In genomic region chr5:79069488-79070001, GRCh38 we compare ENCODE assay signal across 1 cellular context.
TF ChIP-seq lines count a peak whose summit lies in the region.

BHMT2 (plus strand) TSS chr5:79069767; CDS start chr5:79069783, 16 bp downstream.
DMGDH (minus strand) TSS chr5:79069674; CDS start chr5:79069620, 54 bp downstream.

TF ChIP-seq in HepG2, 621 proteins besides CTCF, POLR2A, EP300 and RAD21 (continued from another document and continues in another):
- TF ChIP-seq ZNF281 (CRISPR knock-in tag; IDR thresholded peaks at IDR 0.05; ENCODE audit: borderline replicate concordance): no peak
- peak; percentile 78 for TF ChIP-seq PHF8 (CRISPR knock-in tag; IDR thresholded peaks at IDR 0.05)
- TF ChIP-seq ATF3 (CRISPR knock-in tag; IDR thresholded peaks at IDR 0.05): 0 out of 2 replicates have a peak, but pooled peaks have one; percentile 13
- 0 out of 2 replicates have a peak, but pooled peaks have one; percentile 62 for TF ChIP-seq ZNF556 (CRISPR knock-in tag; IDR thresholded peaks at IDR 0.05; ENCODE audit: borderline replicate concordance)
- no peak for TF ChIP-seq CSRNP2 (CRISPR knock-in tag; conservative IDR thresholded peaks at IDR 0.05; ENCODE audit: low read depth)
- peak; percentile 97 for TF ChIP-seq ZFY (CRISPR knock-in tag; IDR thresholded peaks at IDR 0.05)
- TF ChIP-seq YEATS2 (CRISPR knock-in tag; IDR thresholded peaks at IDR 0.05; ENCODE audit: borderline replicate concordance): 0 out of 2 replicates have a peak, but pooled peaks have one; percentile 27
- peak; percentile 88 for TF ChIP-seq ZNF687 (CRISPR knock-in tag; IDR thresholded peaks at IDR 0.05)
- TF ChIP-seq ZNF777 (CRISPR knock-in tag; IDR thresholded peaks at IDR 0.05): peak; percentile 94
- TF ChIP-seq ZFP62 (CRISPR knock-in tag; IDR thresholded peaks at IDR 0.05): no peak
- TF ChIP-seq KLF16 (CRISPR knock-in tag; IDR thresholded peaks at IDR 0.05): no peak
- no peak for TF ChIP-seq NR0B2 (CRISPR knock-in tag; IDR thresholded peaks at IDR 0.05)
- TF ChIP-seq HMGXB4 (CRISPR knock-in tag; IDR thresholded peaks at IDR 0.05; ENCODE audit: borderline replicate concordance in 1 of 2, low read depth in 1 of 2): peak; percentile 16 to 71; a peak in 1 of 4 replicates
- TF ChIP-seq ZNF451 (CRISPR knock-in tag; IDR thresholded peaks at IDR 0.05): no peak
- 0 out of 2 replicates have a peak, but pooled peaks have one; percentile 38 for TF ChIP-seq ZNF552 (CRISPR knock-in tag; IDR thresholded peaks at IDR 0.05; ENCODE audit: borderline replicate concordance)
- no peak for TF ChIP-seq ZNF83 (CRISPR knock-in tag; IDR thresholded peaks at IDR 0.05; ENCODE audit: borderline replicate concordance)
- no peak for TF ChIP-seq ZNF704 (CRISPR knock-in tag; IDR thresholded peaks at IDR 0.05; ENCODE audit: borderline replicate concordance)
- TF ChIP-seq ZC3H4 (CRISPR knock-in tag; IDR thresholded peaks at IDR 0.05; ENCODE audit: borderline replicate concordance): no peak
- TF ChIP-seq ZNF335 (CRISPR knock-in tag; IDR thresholded peaks at IDR 0.05): no peak
- no peak for TF ChIP-seq SAFB2 (CRISPR knock-in tag; IDR thresholded peaks at IDR 0.05; ENCODE audit: borderline replicate concordance, low read depth)
- no peak for TF ChIP-seq REPIN1 (CRISPR knock-in tag; IDR thresholded peaks at IDR 0.05; ENCODE audit: borderline replicate concordance, low read depth)
- no peak for TF ChIP-seq ZNF75D (CRISPR knock-in tag; IDR thresholded peaks at IDR 0.05; ENCODE audit: borderline replicate concordance)
- no peak for TF ChIP-seq HMG20A (CRISPR knock-in tag; IDR thresholded peaks at IDR 0.05; ENCODE audit: borderline replicate concordance)
- TF ChIP-seq SSRP1 (CRISPR knock-in tag; IDR thresholded peaks at IDR 0.05): no peak
- peak; percentile 73; the same call in 1 of the 2 replicates for TF ChIP-seq ZNF510 (CRISPR knock-in tag; IDR thresholded peaks at IDR 0.05; ENCODE audit: low read depth)
- TF ChIP-seq POLR2G (IDR thresholded peaks at IDR 0.05; ENCODE audit: low read depth, low read length): peak; percentile 79
- TF ChIP-seq ZNF383 (CRISPR knock-in tag; IDR thresholded peaks at IDR 0.05; ENCODE audit: borderline replicate concordance): no peak
- TF ChIP-seq PAWR (CRISPR knock-in tag; IDR thresholded peaks at IDR 0.05; ENCODE audit: borderline replicate concordance): 0 out of 2 replicates have a peak, but pooled peaks have one; percentile 34
- no peak for TF ChIP-seq GATAD1 (CRISPR knock-in tag; IDR thresholded peaks at IDR 0.05)
- TF ChIP-seq GPBP1L1 (CRISPR knock-in tag; IDR thresholded peaks at IDR 0.05): no peak
- no peak for TF ChIP-seq MTA3 (CRISPR knock-in tag; IDR thresholded peaks at IDR 0.05)
- TF ChIP-seq ATF5 (CRISPR knock-in tag; IDR thresholded peaks at IDR 0.05; ENCODE audit: low read depth): no peak
- peak; percentile 71 for TF ChIP-seq TFDP1 (CRISPR knock-in tag; IDR thresholded peaks at IDR 0.05; ENCODE audit: borderline replicate concordance)
- 0 out of 2 replicates have a peak, but pooled peaks have one; percentile 27 for TF ChIP-seq IRF2 (CRISPR knock-in tag; IDR thresholded peaks at IDR 0.05)
- TF ChIP-seq KDM4B (CRISPR knock-in tag; IDR thresholded peaks at IDR 0.05): no peak
- TF ChIP-seq HNF4G (IDR thresholded peaks at IDR 0.05; ENCODE audit: borderline replicate concordance, low read depth, low read length): no peak
- no peak for TF ChIP-seq HNF4G (CRISPR knock-in tag; IDR thresholded peaks at IDR 0.05; ENCODE audit: borderline replicate concordance, low read depth)
- TF ChIP-seq TEAD2 (CRISPR knock-in tag; IDR thresholded peaks at IDR 0.05): no peak
- TF ChIP-seq KDM2A (CRISPR knock-in tag; IDR thresholded peaks at IDR 0.05; ENCODE audit: borderline replicate concordance, low read depth): peak; percentile 43
- TF ChIP-seq MXD1 (CRISPR knock-in tag; IDR thresholded peaks at IDR 0.05): peak; percentile 82; the same call in 1 of the 2 replicates
